17 cellular contexts compared by ENCODE assay signal in the genomic region with DNA sequence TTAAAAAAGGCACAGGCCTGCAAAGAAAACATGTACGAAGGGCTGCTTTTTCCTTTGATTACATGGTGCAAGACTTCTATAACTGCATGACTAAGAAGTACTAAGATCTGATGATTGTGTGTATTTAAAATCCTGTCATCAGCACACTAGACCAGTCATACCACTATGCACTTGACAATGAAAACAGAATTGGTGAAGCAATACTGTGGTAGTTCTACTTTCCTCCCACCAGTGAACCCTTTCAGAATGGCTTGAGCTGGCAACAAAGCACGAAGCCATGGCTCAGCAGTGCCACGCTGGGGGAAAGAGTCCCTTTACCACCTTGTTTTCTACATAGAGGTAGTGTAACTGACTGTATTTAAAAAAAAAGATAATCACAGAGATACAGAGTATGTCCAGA. TPM values are rescaled to one million over a fixed set of nuclear protein-coding genes. Genes with fewer than 3 reads are reported as not detected.
DNase-seq lines count a peak whose midpoint lies in the region; FAIRE-seq and TF ChIP-seq lines count a peak whose summit lies in the region.
"Had no signal": no experiment of that assay in that cellular context is flagged by ENCODE, and none has a peak within 500 bp of the region (broad histone marks: within the 10 kb centered on the region; RNA-seq: fewer than 3 reads in every experiment).

No MANE protein-coding gene starts in this region.

- no peaks in the 10 kb centered on the region; a peak in 1 of 7 replicates for H3K4me1 ChIP-seq in H1 (replicated peaks in 1 of 4; ENCODE audit: control insufficient read depth in 3 of 4, insufficient read depth in 4 of 4, low read length in 3 of 4)
- H3K4me1 ChIP-seq: sigmoid colon had no signal

- H2BK120ac ChIP-seq in H1 (replicated peaks; ENCODE audit: low read depth, low read length) = no peak overlapping the region

- H3K9me3 Mint-ChIP-seq in nephron progenitor cell = peaks cover 14% of the 10 kb centered on the region
- H3K9me3 Mint-ChIP-seq: activated CD4-positive, alpha-beta T cell treated with anti-CD3 and anti-CD28 coated beads, Interleukin-2, amount 10 ng/mL, durations not matched to agents 7 days and 5 days; activated naive CD8-positive, alpha-beta T cell treated with anti-CD3 and anti-CD28 coated beads, Interleukin-2, amount 10 ng/mL, durations not matched to agents 7 days and 5 days; activated T-cell treated with anti-CD3 and anti-CD28 coated beads, Interleukin-2, amount 50 U/mL, for 24 hours had no signal

- H2BK15ac ChIP-seq in H1 (ENCODE audit: low read length) = no peak overlapping the region

- H4K5ac ChIP-seq in H1 (ENCODE audit: insufficient read length, low read depth, low read length) = no peak overlapping the region

- H3K4ac ChIP-seq in H1 (replicated peaks; ENCODE audit: insufficient read length, low read depth, low read length) = no peak overlapping the region

- peaks cover 8% of the 10 kb centered on the region for H3K27me3 Mint-ChIP-seq in nephron progenitor cell (ENCODE audit: low read depth, poor library complexity)
- H3K27me3 Mint-ChIP-seq: activated CD4-positive, alpha-beta T cell treated with anti-CD3 and anti-CD28 coated beads, Interleukin-2, amount 10 ng/mL, durations not matched to agents 7 days and 5 days; activated naive CD8-positive, alpha-beta T cell treated with anti-CD3 and anti-CD28 coated beads, Interleukin-2, amount 10 ng/mL, durations not matched to agents 7 days and 5 days; activated T-cell treated with anti-CD3 and anti-CD28 coated beads, Interleukin-2, amount 50 U/mL, for 24 hours had no signal

- no peak overlapping the region for H3K27ac Mint-ChIP-seq in nephron progenitor cell
- H3K27ac Mint-ChIP-seq: activated CD4-positive, alpha-beta T cell treated with anti-CD3 and anti-CD28 coated beads, Interleukin-2, amount 10 ng/mL, durations not matched to agents 7 days and 5 days; activated naive CD8-positive, alpha-beta T cell treated with anti-CD3 and anti-CD28 coated beads, Interleukin-2, amount 10 ng/mL, durations not matched to agents 7 days and 5 days; activated T-cell treated with anti-CD3 and anti-CD28 coated beads, Interleukin-2, amount 50 U/mL, for 24 hours had no signal

- H2AFZ ChIP-seq in H1 (ENCODE audit: low read length) = no peak overlapping the region

- H2AK5ac ChIP-seq in H1 (ENCODE audit: low read depth, low read length) = no peak overlapping the region

- no peak overlapping the region; a peak in 1 of 7 replicates for H3K9ac ChIP-seq in H1 (replicated peaks in 1 of 4; ENCODE audit: extremely low read depth in 1 of 4, low read depth in 3 of 4, low read length in 3 of 4)

- no peak overlapping the region for H3K4me2 ChIP-seq in H1 (ENCODE audit: insufficient read depth in 1 of 2, low read depth in 2 of 2, low read length in 2 of 2)

- peak in 2 of 3 experiments; percentile 0 to 6; a peak in 1 of 4 replicates for TF ChIP-seq CTCF in H1 (IDR thresholded peaks at IDR 0.05; ENCODE audit: control extremely low read depth in 1 of 3, insufficient read depth in 1 of 3, low read depth in 1 of 3, low read length in 3 of 3)
- no peak for TF ChIP-seq CTCF in nephron progenitor cell (IDR thresholded peaks at IDR 0.05)

- H2BK20ac ChIP-seq in H1 (ENCODE audit: low read length) = no peak overlapping the region

- WGBS in H1 (ENCODE audit: extremely low coverage in 1 of 2, insufficient coverage in 1 of 2, insufficient read length in 1 of 2, insufficient replicate concordance in 2 of 2, low coverage in 1 of 2, low lambda C conversion rate in 2 of 2, missing lambda C conversion rate in 1 of 2), 2 experiments = 78% methylated on average over 3 of the region's 3 CpGs; no CpG with 5 or more reads in 1 of the 2 experiments

- no peak overlapping the region for H3K4me3 Mint-ChIP-seq in nephron progenitor cell
- H3K4me3 Mint-ChIP-seq: activated CD4-positive, alpha-beta T cell treated with anti-CD3 and anti-CD28 coated beads, Interleukin-2, amount 10 ng/mL, durations not matched to agents 7 days and 5 days; activated naive CD8-positive, alpha-beta T cell treated with anti-CD3 and anti-CD28 coated beads, Interleukin-2, amount 10 ng/mL, durations not matched to agents 7 days and 5 days; activated T-cell treated with anti-CD3 and anti-CD28 coated beads, Interleukin-2, amount 50 U/mL, for 24 hours had no signal

- DNase-seq in COR-L47 (lab: John Stamatoyannopoulos, UW) = peak; percentile 81
- DNase-seq in NCI-H146 (lab: John Stamatoyannopoulos, UW) = peak; percentile 31
- DNase-seq in H1 (ENCODE audit: low read depth in 1 of 2, low spot score in 2 of 2) = no peak
- DNase-seq in kidney glomerular epithelial cell (lab: John Stamatoyannopoulos, UW) = peak; percentile 32
- no peak for DNase-seq in GF-D8 (lab: John Stamatoyannopoulos, UW)
- no peak for DNase-seq in iPS-NIHi11 (ENCODE audit: low spot score)
- DNase-seq in nephron progenitor cell = no peak
- no peak for DNase-seq in NCI-H2081 treated with DMSO at 0.1 percent for 48 hours (lab: John Stamatoyannopoulos, UW)
- DNase-seq: activated CD4-positive, alpha-beta T cell treated with anti-CD3 and anti-CD28 coated beads, Interleukin-2, amount 10 ng/mL, durations not matched to agents 7 days and 5 days; activated naive CD8-positive, alpha-beta T cell treated with anti-CD3 and anti-CD28 coated beads, Interleukin-2, amount 10 ng/mL, durations not matched to agents 7 days and 5 days; activated T-cell treated with anti-CD3 and anti-CD28 coated beads, Interleukin-2, amount 50 U/mL, for 24 hours; cortex of kidney; SHP77 treated with DMSO at 0.1 percent for 48 hours; sigmoid colon; stimulated activated CD4-positive, alpha-beta T cell treated with anti-CD3 and anti-CD28 coated beads, Interleukin-4, amount 100 ng/mL, for 1 hour; T-helper 9 cell; trophoblast cell had no signal

- no peaks in the 10 kb centered on the region for H3K27me3 ChIP-seq in H1 (replicated peaks in 1 of 4; ENCODE audit: control insufficient read depth in 3 of 4, extremely low read depth in 1 of 4, insufficient read depth in 3 of 4, low read length in 3 of 4)
- H3K27me3 ChIP-seq: sigmoid colon had no signal

- TF ChIP-seq RAD21 in H1 (IDR thresholded peaks at IDR 0.05 in 1 of 2, conservative IDR thresholded peaks at IDR 0.05 in 1 of 2; ENCODE audit: low read depth in 2 of 2, low read length in 2 of 2) = peak in 1 of 2 experiments; percentile 6; a peak in 1 of 4 replicates

- no peak overlapping the region for H2BK5ac ChIP-seq in H1 (ENCODE audit: low read depth, low read length)

- FAIRE-seq in H1 (lab: Jason Lieb, UNC) = no peak

- no peak for TF ChIP-seq POLR2A in H1 (IDR thresholded peaks at IDR 0.05; ENCODE audit: control extremely low read depth in 1 of 2, low read depth in 2 of 2, low read length in 2 of 2)

- peaks cover 34% of the 10 kb centered on the region for H3K4me1 Mint-ChIP-seq in nephron progenitor cell
- H3K4me1 Mint-ChIP-seq: activated CD4-positive, alpha-beta T cell treated with anti-CD3 and anti-CD28 coated beads, Interleukin-2, amount 10 ng/mL, durations not matched to agents 7 days and 5 days; activated naive CD8-positive, alpha-beta T cell treated with anti-CD3 and anti-CD28 coated beads, Interleukin-2, amount 10 ng/mL, durations not matched to agents 7 days and 5 days had no signal

- no peak overlapping the region for H2BK12ac ChIP-seq in H1 (ENCODE audit: low read depth, low read length)

- H3K36me3 Mint-ChIP-seq in nephron progenitor cell (ENCODE audit: low read depth) = peaks cover 20% of the 10 kb centered on the region

- POLR2A ChIA-PET in H1 (lab: Charles Lee; ENCODE audit: partially characterized antibody) = no interaction called here

- no peak overlapping the region for H3K27ac ChIP-seq in H1 (ENCODE audit: low read depth, low read length)
- H3K27ac ChIP-seq: sigmoid colon had no signal

- H3K9me3 ChIP-seq in H1 (ENCODE audit: insufficient read depth in 2 of 2, low read depth in 1 of 2, low read length in 1 of 2) = no peaks in the 10 kb centered on the region
- H3K9me3 ChIP-seq: sigmoid colon had no signal

- no peak overlapping the region for H3K23ac ChIP-seq in H1 (ENCODE audit: insufficient read length)

- no peak for TF ChIP-seq EP300 in H1 (IDR thresholded peaks at IDR 0.05; ENCODE audit: borderline replicate concordance in 1 of 2, low read depth in 2 of 2, low read length in 2 of 2)

- H3K56ac ChIP-seq in H1 (replicated peaks; ENCODE audit: insufficient read length, low read depth, low read length) = no peak overlapping the region

- no peaks in the 10 kb centered on the region for H3K79me2 ChIP-seq in H1 (ENCODE audit: control insufficient read depth in 1 of 2, insufficient read depth in 2 of 2, low read length in 2 of 2)

- H3K4me3 ChIP-seq in H1 (ENCODE audit: extremely low read depth in 1 of 4, insufficient read depth in 2 of 4, low read depth in 3 of 4, low read length in 4 of 4) = no peak overlapping the region
- H3K4me3 ChIP-seq: sigmoid colon had no signal

- H3K79me1 ChIP-seq in H1 (ENCODE audit: low read depth, low read length) = no peaks in the 10 kb centered on the region

- H3K18ac ChIP-seq in H1 (ENCODE audit: extremely low read depth, low read length) = no peak overlapping the region

- H3K23me2 ChIP-seq in H1 (ENCODE audit: low read depth, low read length) = no peaks in the 10 kb centered on the region

- H4K91ac ChIP-seq in H1 (replicated peaks; ENCODE audit: insufficient read length, low read length) = no peak overlapping the region

- no peaks in the 10 kb centered on the region for H3K36me3 ChIP-seq in H1 (ENCODE audit: control insufficient read depth in 2 of 4, insufficient read depth in 4 of 4, low read length in 3 of 4)
- H3K36me3 ChIP-seq: sigmoid colon had no signal

- H4K8ac ChIP-seq in H1 (ENCODE audit: extremely low read depth, insufficient read depth, low read length) = no peak overlapping the region

- H4K20me1 ChIP-seq in H1 (replicated peaks in 1 of 2; ENCODE audit: control insufficient read depth in 1 of 2, insufficient read depth in 2 of 2, low read length in 2 of 2) = peaks cover 0 to 2% of the 10 kb centered on the region in 2 experiments

- H3K14ac ChIP-seq in H1 (ENCODE audit: insufficient read length) = no peak overlapping the region

- CTCF ChIA-PET in H1 (lab: Charles Lee; ENCODE audit: partially characterized antibody) = interaction anchor here (0.6 to 4.5 kb wide), 9 partner anchors 10 to 1222 kb away, joined by 3 to 26 read pairs (median 5); no protein-coding TSS in a partner anchor

TF ChIP-seq in H1, 55 proteins besides CTCF, POLR2A, EP300 and RAD21 (continues in another document):
- TF ChIP-seq PHF8 (conservative IDR thresholded peaks at IDR 0.05; ENCODE audit: low read depth, low read length) (no peak), CTBP2 (IDR thresholded peaks at IDR 0.05; ENCODE audit: borderline replicate concordance, insufficient read depth, insufficient read length, low read length) (no peak)

RNA-seq across cellular contexts. Expression of gene POU5F2, which starts 49.0 kb away (rescaled TPM):
- total RNA-seq in H1 (2021; fragmentation: NEBNext Ultra II Directional; extraction: Animal tissue kit (Norgen Biotek cat#: 25700)) = 0.06 TPM in 2 replicates
- polyA plus RNA-seq in H1 (2011; rRNA removed) = 0.03 and 0.08 TPM in 2 replicates
- polyA plus RNA-seq in H1 (2011; cell fraction: cytosol; rRNA removed) = 0.01 TPM
- 0.26 TPM for polyA plus RNA-seq in H1 (2011; cell fraction: nucleus; rRNA removed)
- polyA plus RNA-seq in H1 (2012, experiment 1 of 2) = 0.01 TPM in 1 of 4 replicates, not detected in the others
- not detected for polyA plus RNA-seq in H1 (2012, experiment 2 of 2)
- polyA plus RNA-seq in H1 (2013, experiment 1 of 2) = under 0.01 TPM
- not detected for polyA plus RNA-seq in H1 (2013, experiment 2 of 2)
- 1.4 and 1.5 TPM in 2 replicates for polyA minus RNA-seq in H1 (2011; rRNA and poly(A)+ RNA removed)
- 0.22 TPM for polyA minus RNA-seq in H1 (2011; cell fraction: cytosol; rRNA and poly(A)+ RNA removed)
- polyA minus RNA-seq in H1 (2011; cell fraction: nucleus; rRNA and poly(A)+ RNA removed) = 8.2 TPM

Comparison
In these comparisons a context has a peak if more than half of its experiments do, and no peak if none do; other contexts are left out.
1. DNase-seq: peak in COR-L47 (single experiment), NCI-H146 (single experiment) and kidney glomerular epithelial cell (single experiment); none in H1 (0 of 2), GF-D8 (single experiment), iPS-NIHi11 (single experiment), nephron progenitor cell (single experiment) and NCI-H2081 treated with DMSO at 0.1 percent for 48 hours (single experiment).